Comparison of ENCODE assay signal across 8 cellular contexts in genomic region chr9:137619240-137620090, GRCh38. TPM values are rescaled to one million over a fixed set of nuclear protein-coding genes. Genes with fewer than 3 reads are reported as not detected.
DNase-seq lines count a peak whose midpoint lies in the region; ATAC-seq and TF ChIP-seq lines count a peak whose summit lies in the region.

No MANE protein-coding gene starts in this region.

- DNase-seq in NCI-H748 (lab: John Stamatoyannopoulos, UW; ENCODE audit: unreplicated experiment), result peak; percentile 42
- DNase-seq in NCI-H748 treated with DMSO at 0.1 percent for 48 hours (lab: John Stamatoyannopoulos, UW), result no peak
- DNase-seq in GM23338 (ENCODE audit: low spot score), result peak; percentile 51
- peak; percentile 28 for DNase-seq in MM.1S
- peak; percentile 64 for DNase-seq in activated naive CD8-positive, alpha-beta T cell treated with anti-CD3 and anti-CD28 coated beads, Interleukin-2, amount 10 ng/mL, durations not matched to agents 7 days and 5 days
- DNase-seq in left ventricle myocardium superior, result peak; percentile 61
- DNase-seq in retina, result peak; percentile 75
- DNase-seq in T-helper 9 cell, result no peak

- H3K9me2 ChIP-seq in GM23338 (ENCODE audit: insufficient read depth), result no peaks in the 10 kb centered on the region
- no peaks in the 10 kb centered on the region for H3K9me2 ChIP-seq in MM.1S (replicated peaks; ENCODE audit: insufficient read depth, low read length)

- H4K20me1 ChIP-seq in GM23338 (replicated peaks; ENCODE audit: insufficient read depth) (peaks cover 41% of the 10 kb centered on the region), MM.1S (ENCODE audit: insufficient read depth, low read length) (peaks cover 9% of the 10 kb centered on the region)

- H3K9ac ChIP-seq in MM.1S (ENCODE audit: low read length), result peak overlapping the region; percentile 73

- H3K36me3 ChIP-seq in GM23338 (ENCODE audit: insufficient read depth) (no peaks in the 10 kb centered on the region; the same call in 1 of the 2 replicates), MM.1S (replicated peaks; ENCODE audit: insufficient read depth, low read length) (0 out of 2 replicates have a peak, but pooled peaks cover 6% of the 10 kb centered on the region)

- no peaks in the 10 kb centered on the region for H3K9me3 ChIP-seq in MM.1S (replicated peaks; ENCODE audit: insufficient read depth, low read length)

- no peaks in the 10 kb centered on the region; the same call in 1 of the 3 replicates for H3K9me3 Mint-ChIP-seq in GM23338
- H3K9me3 Mint-ChIP-seq in activated naive CD8-positive, alpha-beta T cell treated with anti-CD3 and anti-CD28 coated beads, Interleukin-2, amount 10 ng/mL, durations not matched to agents 7 days and 5 days, result no peaks in the 10 kb centered on the region

- H3K27ac ChIP-seq in GM23338 (ENCODE audit: low read depth) (peak overlapping the region; percentile 94), MM.1S (ENCODE audit: low read length) (peak overlapping the region; percentile 60)

- H3K27ac Mint-ChIP-seq in GM23338, result peak overlapping the region; percentile 79
- H3K27ac Mint-ChIP-seq in activated naive CD8-positive, alpha-beta T cell treated with anti-CD3 and anti-CD28 coated beads, Interleukin-2, amount 10 ng/mL, durations not matched to agents 7 days and 5 days, result peak overlapping the region; percentile 85

- peak overlapping the region; percentile 79; the same call in 1 of the 2 replicates for H2AFZ ChIP-seq in GM23338
- peak overlapping the region; percentile 47 for H2AFZ ChIP-seq in MM.1S (ENCODE audit: low read length)

- TF ChIP-seq CTCF in GM23338 (conservative IDR thresholded peaks at IDR 0.05; ENCODE audit: low read depth in 2 of 2), result no peak
- TF ChIP-seq CTCF in MM.1S (IDR thresholded peaks at IDR 0.05; ENCODE audit: low read length), result no peak

- H3K27me3 ChIP-seq in GM23338 (ENCODE audit: insufficient read depth) (no peaks in the 10 kb centered on the region), MM.1S (replicated peaks; ENCODE audit: insufficient read depth, low read length) (no peaks in the 10 kb centered on the region)

- H3K4me3 ChIP-seq in GM23338 (peak overlapping the region; percentile 99), MM.1S (ENCODE audit: low read length) (peak overlapping the region; percentile 84)

- H3K36me3 Mint-ChIP-seq in GM23338 (ENCODE audit: low read depth), result peaks cover 58% of the 10 kb centered on the region
- peaks cover 9% of the 10 kb centered on the region for H3K36me3 Mint-ChIP-seq in activated naive CD8-positive, alpha-beta T cell treated with anti-CD3 and anti-CD28 coated beads, Interleukin-2, amount 10 ng/mL, durations not matched to agents 7 days and 5 days

- peaks cover 15% of the 10 kb centered on the region for H3K27me3 Mint-ChIP-seq in GM23338 (ENCODE audit: insufficient read depth, low read depth, poor library complexity)
- H3K27me3 Mint-ChIP-seq in activated naive CD8-positive, alpha-beta T cell treated with anti-CD3 and anti-CD28 coated beads, Interleukin-2, amount 10 ng/mL, durations not matched to agents 7 days and 5 days, result no peaks in the 10 kb centered on the region

- peaks cover 30% of the 10 kb centered on the region for H3K4me1 Mint-ChIP-seq in GM23338
- peaks cover 31% of the 10 kb centered on the region for H3K4me1 Mint-ChIP-seq in activated naive CD8-positive, alpha-beta T cell treated with anti-CD3 and anti-CD28 coated beads, Interleukin-2, amount 10 ng/mL, durations not matched to agents 7 days and 5 days

- H3F3A ChIP-seq in GM23338 (replicated peaks; ENCODE audit: low read depth) (peaks cover 32% of the 10 kb centered on the region), MM.1S (ENCODE audit: insufficient read depth, low read length) (peaks cover 9% of the 10 kb centered on the region)

- peak overlapping the region; percentile 93 for H3K4me3 Mint-ChIP-seq in GM23338
- H3K4me3 Mint-ChIP-seq in activated naive CD8-positive, alpha-beta T cell treated with anti-CD3 and anti-CD28 coated beads, Interleukin-2, amount 10 ng/mL, durations not matched to agents 7 days and 5 days, result peak overlapping the region; percentile 95

- POLR2A ChIA-PET in activated naive CD8-positive, alpha-beta T cell treated with anti-CD3 and anti-CD28 coated beads, Interleukin-2, amount 10 ng/mL, durations not matched to agents 7 days and 5 days (lab: Charles Lee), result interaction anchor here (0.6 to 2.1 kb wide), 12 partner anchors 9 to 197 kb away, joined by 3 to 36 read pairs (median 4); partner anchors contain the start of genes ARRDC1, EXD3, NOXA1 and ZMYND19

- peak overlapping the region; percentile 96 for H3K4me2 ChIP-seq in GM23338
- H3K4me2 ChIP-seq in MM.1S (ENCODE audit: low read depth, low read length), result peak overlapping the region; percentile 84

- ATAC-seq in GM23338 (peak; percentile 4; the same call in 2 of the 3 replicates), left ventricle myocardium superior (no peak)
- peak; percentile 8 for ATAC-seq in activated naive CD8-positive, alpha-beta T cell treated with anti-CD3 and anti-CD28 coated beads, Interleukin-2, amount 10 ng/mL, durations not matched to agents 7 days and 5 days (ENCODE audit: low read depth)

- H3K79me2 ChIP-seq in GM23338 (replicated peaks; ENCODE audit: insufficient read depth), result peaks cover 66% of the 10 kb centered on the region
- peaks cover 89% of the 10 kb centered on the region for H3K79me2 ChIP-seq in MM.1S (ENCODE audit: low read length)

- intact Hi-C loops in left ventricle myocardium superior (cut with micrococcal nuclease), result no loop called here

- H3K4me1 ChIP-seq in GM23338 (ENCODE audit: insufficient read depth) (peaks cover 25% of the 10 kb centered on the region), MM.1S (ENCODE audit: low read length) (peaks cover 14% of the 10 kb centered on the region)

TF ChIP-seq in GM23338, 12 proteins besides CTCF, POLR2A, EP300 and RAD21:
- TF ChIP-seq POLR2AphosphoS5 (IDR thresholded peaks at IDR 0.05; ENCODE audit: low read depth) (peak; percentile 10; the same call in 1 of the 2 replicates), JUNB (IDR thresholded peaks at IDR 0.05; ENCODE audit: unreplicated experiment) (no peak), EZH2phosphoT487 (IDR thresholded peaks at IDR 0.05; ENCODE audit: unreplicated experiment) (no peak), EZH2 (IDR thresholded peaks at IDR 0.05; ENCODE audit: low read depth, unreplicated experiment) (no peak), ZNF331 (CRISPR knock-in tag; IDR thresholded peaks at IDR 0.05; ENCODE audit: low read depth) (no peak)

RNA-seq across cellular contexts. Expression of gene EHMT1, which starts 0.7 kb away (rescaled TPM):
- total RNA-seq in GM23338 (2014; rRNA removed; shearing (Covaris generic)), result 160 and 177 TPM in 2 replicates
- polyA plus RNA-seq in GM23338 (2016; fragmentation: Nextera tagmentation; extraction: Ambion mirVana), result 162 and 166 TPM in 2 replicates
- 100 to 1,000 TPM; 111 to 118 TPM for total RNA-seq in activated naive CD8-positive, alpha-beta T cell treated with anti-CD3 and anti-CD28 coated beads, Interleukin-2, amount 10 ng/mL, durations not matched to agents 7 days and 5 days
- total RNA-seq in left ventricle myocardium superior, result 37.0 TPM

RNA-seq across cellular contexts. Expression of gene ARRDC1, which starts 14.0 kb away (rescaled TPM):
- total RNA-seq in GM23338 (2014; rRNA removed; shearing (Covaris generic)), result 33.9 and 63.8 TPM in 2 replicates
- 33.5 and 36.6 TPM in 2 replicates for polyA plus RNA-seq in GM23338 (2016; fragmentation: Nextera tagmentation; extraction: Ambion mirVana)
- 10 to 100 TPM; 62.8 to 64.6 TPM for total RNA-seq in activated naive CD8-positive, alpha-beta T cell treated with anti-CD3 and anti-CD28 coated beads, Interleukin-2, amount 10 ng/mL, durations not matched to agents 7 days and 5 days
- 17.3 TPM for total RNA-seq in left ventricle myocardium superior

RNA-seq across cellular contexts. Expression of gene ZMYND19, which starts 29.2 kb away (rescaled TPM):
- total RNA-seq in GM23338 (2014; rRNA removed; shearing (Covaris generic)), result 50.3 and 58.5 TPM in 2 replicates
- 25.8 and 41.7 TPM in 2 replicates for polyA plus RNA-seq in GM23338 (2016; fragmentation: Nextera tagmentation; extraction: Ambion mirVana)
- total RNA-seq in activated naive CD8-positive, alpha-beta T cell treated with anti-CD3 and anti-CD28 coated beads, Interleukin-2, amount 10 ng/mL, durations not matched to agents 7 days and 5 days, result 10 to 100 TPM; 31.3 to 33.0 TPM
- 11.6 TPM for total RNA-seq in left ventricle myocardium superior

RNA-seq across cellular contexts. Expression of gene DPH7, which starts 40.7 kb away (rescaled TPM):
- total RNA-seq in GM23338 (2014; rRNA removed; shearing (Covaris generic)), result 53.7 and 68.8 TPM in 2 replicates
- 44.5 and 48.8 TPM in 2 replicates for polyA plus RNA-seq in GM23338 (2016; fragmentation: Nextera tagmentation; extraction: Ambion mirVana)
- total RNA-seq in activated naive CD8-positive, alpha-beta T cell treated with anti-CD3 and anti-CD28 coated beads, Interleukin-2, amount 10 ng/mL, durations not matched to agents 7 days and 5 days, result 10 to 100 TPM; 49.1 to 49.2 TPM
- 21.8 TPM for total RNA-seq in left ventricle myocardium superior

Comparison
In these comparisons a context has a peak if more than half of its experiments do, and no peak if none do; other contexts are left out.
1. DNase-seq: peak in NCI-H748 (single experiment), GM23338 (single experiment), MM.1S (single experiment), activated naive CD8-positive, alpha-beta T cell treated with anti-CD3 and anti-CD28 coated beads, Interleukin-2, amount 10 ng/mL, durations not matched to agents 7 days and 5 days (single experiment), left ventricle myocardium superior (single experiment) and retina (single experiment); none in NCI-H748 treated with DMSO at 0.1 percent for 48 hours (single experiment) and T-helper 9 cell (single experiment).